13 cellular contexts compared by ENCODE assay signal in genomic region chrX:2521927-2522386, GRCh38. TPM values are rescaled to one million over a fixed set of nuclear protein-coding genes. Genes with fewer than 3 reads are reported as not detected.
DNase-seq lines count a peak whose midpoint lies in the region; ATAC-seq, FAIRE-seq and TF ChIP-seq lines count a peak whose summit lies in the region.
"Had no signal": no experiment of that assay in that cellular context is flagged by ENCODE, and none has a peak within 500 bp of the region (broad histone marks: within the 10 kb centered on the region; RNA-seq: fewer than 3 reads in every experiment).

No MANE protein-coding gene starts in this region.

- no peak for DNase-seq in K562 (ENCODE audit: extremely low read depth in 1 of 4, low spot score in 3 of 4)
- DNase-seq in foreskin fibroblast: no peak
- DNase-seq in NCI-H69 (lab: John Stamatoyannopoulos, UW): no peak
- no peak for DNase-seq in gastrocnemius medialis
- no peak for DNase-seq in small intestine
- DNase-seq: KG1; NCI-H2029 treated with DMSO at 0.1 percent for 48 hours; PC-9; stimulated activated naive CD4-positive, alpha-beta T cell treated with Interleukin-2 at 50 U/mL for 16 hours; T-helper 9 cell had no signal

- no peak overlapping the region for H3K27ac ChIP-seq in K562 (ENCODE audit: extremely low read depth, low read depth, low read length)
- H3K27ac ChIP-seq in gastrocnemius medialis: no peak overlapping the region
- no peak overlapping the region for H3K27ac ChIP-seq in small intestine (ENCODE audit: low read depth in 1 of 2, low read length in 1 of 2)
- H3K27ac ChIP-seq: PC-9 had no signal

- in situ Hi-C loops in K562 (cut with MboI) (no loop called here), gastrocnemius medialis (cut with MboI; ENCODE audit: low sequenced_read_pairs in 4 of 4) (no loop called here)

- TF ChIP-seq RAD21 in K562 (CRISPR knock-in tag; conservative IDR thresholded peaks at IDR 0.05 in 1 of 2, IDR thresholded peaks at IDR 0.05 in 1 of 2): no peak

- POLR2A ChIA-PET in K562 (lab: Yijun Ruan, JAX): no interaction called here

- CTCF ChIA-PET in K562 (lab: Yijun Ruan, JAX; ENCODE audit: low intra/inter-chr PET ratio): no interaction called here

- no peaks in the 10 kb centered on the region for H3K4me1 ChIP-seq in K562 (replicated peaks in 1 of 2; ENCODE audit: control insufficient read depth in 2 of 2, insufficient read depth in 2 of 2, low read length in 2 of 2)
- H3K4me1 ChIP-seq in gastrocnemius medialis: no peaks in the 10 kb centered on the region
- H3K4me1 ChIP-seq in small intestine (ENCODE audit: control insufficient read depth in 2 of 2, insufficient read depth in 1 of 2, low read depth in 1 of 2, low read length in 1 of 2): no peaks in the 10 kb centered on the region

- no peak for TF ChIP-seq CTCF in K562 (IDR thresholded peaks at IDR 0.05 in 2 of 3, conservative IDR thresholded peaks at IDR 0.05 in 1 of 3; ENCODE audit: insufficient read depth in 2 of 3, low read depth in 1 of 3, low read length in 3 of 3)
- no peak for TF ChIP-seq CTCF in foreskin fibroblast (IDR thresholded peaks at IDR 0.05; ENCODE audit: low read depth, low read length)
- no peak for TF ChIP-seq CTCF in gastrocnemius medialis (IDR thresholded peaks at IDR 0.05 in 4 of 5, conservative IDR thresholded peaks at IDR 0.05 in 1 of 5)

- no peaks in the 10 kb centered on the region for H3K9me3 ChIP-seq in K562 (replicated peaks; ENCODE audit: control insufficient read depth, insufficient read depth, low read depth, low read length)
- no peaks in the 10 kb centered on the region for H3K9me3 ChIP-seq in gastrocnemius medialis
- no peaks in the 10 kb centered on the region for H3K9me3 ChIP-seq in small intestine (ENCODE audit: control insufficient read depth, low read depth)

- peak; percentile 41 for ATAC-seq in GM18861 (IDR thresholded peaks at IDR 0.05; ENCODE audit: unreplicated experiment)
- ATAC-seq in GM21526 (IDR thresholded peaks at IDR 0.05; ENCODE audit: low FRiP score, unreplicated experiment): peak; percentile 29
- peak; percentile 18 for ATAC-seq in HG03095 (IDR thresholded peaks at IDR 0.05; ENCODE audit: unreplicated experiment)
- no peak for ATAC-seq in K562
- no peak for ATAC-seq in gastrocnemius medialis

- BruUV-seq in K562 (replicated peaks; lab: Mats Ljungman, UMichigan): no TSS peak

- H3K4me3 ChIP-seq in K562 (no peak overlapping the region), foreskin fibroblast (ENCODE audit: low read depth in 1 of 2, low read length in 2 of 2) (no peak overlapping the region), gastrocnemius medialis (no peak overlapping the region), small intestine (ENCODE audit: low read depth in 1 of 2, low read length in 2 of 2) (no peak overlapping the region)
- H3K4me3 ChIP-seq: PC-9 had no signal

- FAIRE-seq in K562 (lab: Jason Lieb, UNC) (no peak), small intestine (lab: Jason Lieb, UNC) (no peak)

- H3K79me2 ChIP-seq in K562 (ENCODE audit: control insufficient read depth, insufficient read depth, low read length): no peaks in the 10 kb centered on the region

- H3K36me3 ChIP-seq in K562 (ENCODE audit: control insufficient read depth, insufficient read depth, low read length) (no peaks in the 10 kb centered on the region), gastrocnemius medialis (no peaks in the 10 kb centered on the region), small intestine (ENCODE audit: control insufficient read depth in 2 of 2, insufficient read depth in 2 of 2, low read length in 2 of 2) (no peaks in the 10 kb centered on the region)

- intact Hi-C loops in K562 (cut with micrococcal nuclease): no loop called here
- intact Hi-C loops in gastrocnemius medialis (cut with DNase I; ENCODE audit: low total_unique reads): no loop called here

- no peak for TF ChIP-seq POLR2A in K562 (conservative IDR thresholded peaks at IDR 0.05)
- TF ChIP-seq POLR2A in gastrocnemius medialis (IDR thresholded peaks at IDR 0.05): no peak

- WGBS in K562 (ENCODE audit: insufficient coverage, low coverage, missing lambda C conversion rate): 15% methylated on average over 4 of the region's 6 CpGs
- WGBS in small intestine, 3 donors: 83 to 86% (median 85%) methylated on average over 6 of the region's 6 CpGs

- no peaks in the 10 kb centered on the region for H3K9me1 ChIP-seq in K562 (ENCODE audit: control insufficient read depth, insufficient read depth, low read length)

- TF ChIP-seq EP300 in K562 (IDR thresholded peaks at IDR 0.05; ENCODE audit: low read length): no peak

- H3K9ac ChIP-seq in K562 (ENCODE audit: insufficient read depth in 1 of 2, low read depth in 2 of 2, low read length in 2 of 2): no peak overlapping the region

- H2AFZ ChIP-seq in K562 (ENCODE audit: low read depth, low read length): no peak overlapping the region
- H2AFZ ChIP-seq: PC-9 had no signal

- H3K27me3 ChIP-seq in K562 (ENCODE audit: control insufficient read depth in 2 of 2, insufficient read depth in 2 of 2, low read length in 2 of 2): peaks cover 6 to 13% of the 10 kb centered on the region in 2 experiments; a peak in 4 of 5 replicates
- no peaks in the 10 kb centered on the region for H3K27me3 ChIP-seq in gastrocnemius medialis
- H3K27me3 ChIP-seq in small intestine (ENCODE audit: control insufficient read depth in 2 of 2, insufficient read depth in 2 of 2, low read length in 2 of 2): no peaks in the 10 kb centered on the region

- H3K4me2 ChIP-seq in K562 (ENCODE audit: insufficient read depth, low read length): no peak overlapping the region
- H3K4me2 ChIP-seq: PC-9 had no signal

- no peaks in the 10 kb centered on the region for H4K20me1 ChIP-seq in K562 (replicated peaks; ENCODE audit: control insufficient read depth, insufficient read depth, low read length)

TF ChIP-seq in K562, 482 proteins besides CTCF, POLR2A, EP300 and RAD21:
- TF ChIP-seq FIP1L1 (IDR thresholded peaks at IDR 0.05; ENCODE audit: low read depth, low read length, poor library complexity, severe bottlenecking) (no peak), ATF7 (IDR thresholded peaks at IDR 0.05) (peak; percentile 71)
- TF ChIP-seq, protein P1, sequence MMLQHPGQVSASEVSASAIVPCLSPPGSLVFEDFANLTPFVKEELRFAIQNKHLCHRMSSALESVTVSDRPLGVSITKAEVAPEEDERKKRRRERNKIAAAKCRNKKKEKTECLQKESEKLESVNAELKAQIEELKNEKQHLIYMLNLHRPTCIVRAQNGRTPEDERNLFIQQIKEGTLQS (IDR thresholded peaks at IDR 0.05): peak; percentile 39
- TF ChIP-seq, protein P1 (CRISPR knock-in tag; conservative IDR thresholded peaks at IDR 0.05): no peak

RNA-seq across cellular contexts. Expression of gene DHRSX, which starts 21.2 kb away (rescaled TPM):
- 22.8 and 25.9 TPM in 2 replicates for total RNA-seq in K562 (2011; cell fraction: chromatin; rRNA removed; ENCODE audit: low replicate concordance)
- total RNA-seq in K562 (2011; cell fraction: nucleolus; rRNA removed): 18.4 and 20.2 TPM in 2 replicates
- total RNA-seq in K562 (2011; cell fraction: nucleoplasm; rRNA removed): 19.2 and 21.9 TPM in 2 replicates
- total RNA-seq in K562 (2014; rRNA removed): 6.5 and 6.9 TPM in 2 replicates
- 3.4 and 3.6 TPM in 2 replicates for total RNA-seq in K562 (2014; rRNA removed; fragmentation: Illumina TruSeq; extraction: Trizol)
- total RNA-seq in K562 (2015; rRNA removed; fragmentation: Illumina TruSeq; extraction: Trizol): 3.6 and 4.5 TPM in 2 replicates
- total RNA-seq in K562 (2021): 10.5 and 11.0 TPM in 2 replicates
- 6.5 and 8.6 TPM in 2 replicates for polyA plus RNA-seq in K562 (2011; rRNA removed)
- 10.6 and 13.3 TPM in 2 replicates for polyA plus RNA-seq in K562 (2011; cell fraction: cytosol; rRNA removed)
- polyA plus RNA-seq in K562 (2011; cell fraction: nucleus; rRNA removed): 8.7 and 13.2 TPM in 2 replicates
- 8.1 and 9.8 TPM in 2 replicates for polyA plus RNA-seq in K562 (2012)
- 7.2 and 8.7 TPM in 2 replicates for polyA plus RNA-seq in K562 (2014; fragmentation: Illumina TruSeq; extraction: Trizol)
- polyA plus RNA-seq in K562 (2014; fragmentation: Nextera tagmentation; extraction: Ambion mirVana): 1 to 10 TPM in 1 of 2 experiments, under 1 TPM in 1; 0.59 to 1.0 TPM
- 6.2 and 7.8 TPM in 2 replicates for polyA plus RNA-seq in K562 (2014; rRNA removed)
- 9.8 and 11.9 TPM in 2 replicates for polyA minus RNA-seq in K562 (2011; rRNA and poly(A)+ RNA removed)
- polyA minus RNA-seq in K562 (2011; cell fraction: cytosol; rRNA and poly(A)+ RNA removed): 2.5 and 5.4 TPM in 2 replicates
- polyA minus RNA-seq in K562 (2011; cell fraction: nucleus; rRNA and poly(A)+ RNA removed): 5.0 and 9.9 TPM in 2 replicates
- 10 to 100 TPM in 3 of 4 donors, 1 to 10 TPM in 1; 9.8 to 31.1 (median 13.6) TPM for total RNA-seq in gastrocnemius medialis
- polyA plus RNA-seq in small intestine: 10 to 100 TPM in 1 of 3 donors, 1 to 10 TPM in 2; 7.2 to 14.4 (median 9.7) TPM

RNA-seq across cellular contexts. Expression of gene ZBED1, which starts 21.2 kb away (rescaled TPM):
- 18.5 and 26.9 TPM in 2 replicates for total RNA-seq in K562 (2011; cell fraction: chromatin; rRNA removed; ENCODE audit: low replicate concordance)
- 18.0 and 21.3 TPM in 2 replicates for total RNA-seq in K562 (2011; cell fraction: nucleolus; rRNA removed)
- total RNA-seq in K562 (2011; cell fraction: nucleoplasm; rRNA removed): 12.4 and 13.6 TPM in 2 replicates
- 17.7 and 19.8 TPM in 2 replicates for total RNA-seq in K562 (2014; rRNA removed)
- 10.8 and 13.9 TPM in 2 replicates for total RNA-seq in K562 (2014; rRNA removed; fragmentation: Illumina TruSeq; extraction: Trizol)
- total RNA-seq in K562 (2015; rRNA removed; fragmentation: Illumina TruSeq; extraction: Trizol): 15.2 TPM in 2 replicates
- 26.9 and 27.6 TPM in 2 replicates for total RNA-seq in K562 (2021)
- 7.8 and 8.1 TPM in 2 replicates for polyA plus RNA-seq in K562 (2011; rRNA removed)
- polyA plus RNA-seq in K562 (2011; cell fraction: cytosol; rRNA removed): 7.9 and 17.2 TPM in 2 replicates
- polyA plus RNA-seq in K562 (2011; cell fraction: nucleus; rRNA removed): 3.3 and 5.1 TPM in 2 replicates
- polyA plus RNA-seq in K562 (2012): 13.5 and 20.7 TPM in 2 replicates
- 16.3 and 17.7 TPM in 2 replicates for polyA plus RNA-seq in K562 (2014; fragmentation: Illumina TruSeq; extraction: Trizol)
- 1 to 10 TPM in 1 of 2 experiments, under 1 TPM in 1; 0.61 to 2.6 TPM for polyA plus RNA-seq in K562 (2014; fragmentation: Nextera tagmentation; extraction: Ambion mirVana)
- 13.7 and 16.5 TPM in 2 replicates for polyA plus RNA-seq in K562 (2014; rRNA removed)
- polyA minus RNA-seq in K562 (2011; rRNA and poly(A)+ RNA removed): 6.7 and 10.2 TPM in 2 replicates
- 19.8 and 20.0 TPM in 2 replicates for polyA minus RNA-seq in K562 (2011; cell fraction: cytosol; rRNA and poly(A)+ RNA removed)
- 3.4 and 5.1 TPM in 2 replicates for polyA minus RNA-seq in K562 (2011; cell fraction: nucleus; rRNA and poly(A)+ RNA removed)
- 100 to 1,000 TPM in 2 of 4 donors, 10 to 100 TPM in 2; 76.8 to 191 (median 131) TPM for total RNA-seq in gastrocnemius medialis
- 10 to 100 TPM; 23.9 to 33.0 (median 27.6) TPM for polyA plus RNA-seq in small intestine

Comparison
In these comparisons a context has a peak if more than half of its experiments do, and no peak if none do; other contexts are left out.
1. ATAC-seq: peak in GM18861 (single experiment), GM21526 (single experiment) and HG03095 (single experiment); none in K562 (single experiment) and gastrocnemius medialis (0 of 2).